In the genomic region with DNA sequence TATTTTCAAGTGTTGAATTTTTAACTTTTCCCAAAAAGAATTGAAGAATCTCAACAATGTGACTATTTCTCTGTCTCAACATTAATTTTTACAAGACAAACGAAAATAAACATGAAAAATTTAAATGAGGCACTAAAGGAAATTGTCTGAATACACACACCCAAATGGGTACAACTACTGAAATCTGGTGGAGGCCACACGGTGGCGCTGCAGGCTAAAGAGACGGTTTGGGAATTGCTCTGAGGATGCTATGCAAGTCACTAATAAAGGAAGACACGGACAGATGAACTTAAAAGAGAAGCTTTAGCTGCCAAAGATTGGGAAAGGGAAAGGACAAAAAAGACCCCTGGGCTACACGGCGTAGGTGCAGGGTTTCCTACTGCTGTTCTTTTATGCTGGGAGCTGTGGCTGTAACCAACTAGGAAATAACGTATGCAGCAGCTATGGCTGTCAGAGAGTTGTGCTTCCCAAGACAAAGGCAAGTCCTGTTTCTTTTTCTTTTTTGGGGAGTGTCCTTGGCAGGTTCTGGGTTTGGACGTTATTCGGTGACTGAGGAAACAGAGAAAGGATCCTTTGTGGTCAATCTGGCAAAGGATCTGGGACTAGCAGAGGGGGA, we compare ENCODE assay signal across 8 cellular contexts. TPM values are rescaled to one million over a fixed set of nuclear protein-coding genes. Genes with fewer than 3 reads are reported as not detected.
DNase-seq lines count a peak whose midpoint lies in the region; ATAC-seq and TF ChIP-seq lines count a peak whose summit lies in the region.

A gene (plus strand): TSS at position 244 of the 616 bp plus-strand sequence. CDS start 200 bp downstream, at position 444.

- no peaks in the 10 kb centered on the region for H3K36me3 ChIP-seq in mucosa of descending colon (ENCODE audit: low read depth)

- H3K9me3 ChIP-seq in mucosa of descending colon = peaks cover 48% of the 10 kb centered on the region

- no peak within 1 kb of the TSS for H3K4me3 Mint-ChIP-seq in activated T-cell treated with anti-CD3 and anti-CD28 coated beads, Interleukin-2, amount 50 U/mL, for 72 hours
- peak within 1 kb of the TSS; percentile 80 to 93 (median 83) for H3K4me3 Mint-ChIP-seq in brain

- peak; percentile 38 to 62 for TF ChIP-seq CTCF in brain (conservative IDR thresholded peaks at IDR 0.05)
- TF ChIP-seq CTCF in mucosa of descending colon (IDR thresholded peaks at IDR 0.05) = no peak

- no peak for ATAC-seq in activated T-cell treated with anti-CD3 and anti-CD28 coated beads, Interleukin-2, amount 50 U/mL, for 72 hours (replicated peaks in 1 of 2)
- ATAC-seq in mucosa of descending colon (no peak), HG03354 (IDR thresholded peaks at IDR 0.05; ENCODE audit: poor library complexity, severe bottlenecking, unreplicated experiment) (no peak), GM19452 (IDR thresholded peaks at IDR 0.05; ENCODE audit: unreplicated experiment) (no peak), GM18511 (IDR thresholded peaks at IDR 0.05; ENCODE audit: unreplicated experiment) (no peak)

- peaks cover 39% of the 10 kb centered on the region for H3K27me3 Mint-ChIP-seq in activated T-cell treated with anti-CD3 and anti-CD28 coated beads, Interleukin-2, amount 50 U/mL, for 72 hours (ENCODE audit: low read depth)
- H3K27me3 Mint-ChIP-seq in brain = peaks cover 3% of the 10 kb centered on the region

- peaks cover 4 to 9% of the 10 kb centered on the region in 2 donors for H3K9me3 Mint-ChIP-seq in activated T-cell treated with anti-CD3 and anti-CD28 coated beads, Interleukin-2, amount 50 U/mL, for 72 hours
- H3K9me3 Mint-ChIP-seq in brain = peaks cover 63 to 84% (median 81%) of the 10 kb centered on the region in 5 experiments

- H3K36me3 Mint-ChIP-seq in activated T-cell treated with anti-CD3 and anti-CD28 coated beads, Interleukin-2, amount 50 U/mL, for 72 hours (ENCODE audit: insufficient read depth in 2 of 2) = peaks cover 10 to 21% of the 10 kb centered on the region in 2 donors
- peaks cover 88% of the 10 kb centered on the region for H3K36me3 Mint-ChIP-seq in brain

- intact Hi-C loops in mucosa of descending colon (cut with DNase I, micrococcal nuclease) = no loop called here

- no peak within 1 kb of the TSS for H3K27ac Mint-ChIP-seq in activated T-cell treated with anti-CD3 and anti-CD28 coated beads, Interleukin-2, amount 50 U/mL, for 72 hours
- H3K27ac Mint-ChIP-seq in brain = peak within 1 kb of the TSS; percentile 89 to 95 (median 92)

- DNase-seq in activated T-cell treated with anti-CD3 and anti-CD28 coated beads, Interleukin-2, amount 50 U/mL, for 72 hours = peak; percentile 17 to 50
- DNase-seq in activated T-cell treated with anti-CD3 and anti-CD28 coated beads for 4 hours = no peak
- peak; percentile 68 for DNase-seq in NAMALWA (ENCODE audit: low spot score)
- DNase-seq in mucosa of descending colon = peak in 2 of 3 donors; percentile 14 to 49

- H3K4me3 ChIP-seq in mucosa of descending colon = no peak within 1 kb of the TSS

- no peaks in the 10 kb centered on the region for H3K4me1 ChIP-seq in mucosa of descending colon (ENCODE audit: low read depth)

- H3K4me1 Mint-ChIP-seq in activated T-cell treated with anti-CD3 and anti-CD28 coated beads, Interleukin-2, amount 50 U/mL, for 72 hours (ENCODE audit: low read depth) = no peaks in the 10 kb centered on the region
- H3K4me1 Mint-ChIP-seq in brain = peaks cover 5% of the 10 kb centered on the region

RNA-seq across cellular contexts. Expression of the gene that starts here (rescaled TPM):
- not detected for total RNA-seq in activated T-cell treated with anti-CD3 and anti-CD28 coated beads, Interleukin-2, amount 50 U/mL, for 72 hours
- 8.4 TPM for polyA plus RNA-seq in brain (ENCODE audit: insufficient read depth, low read depth, low replicate concordance)
- 1 to 10 TPM in 1 of 3 donors, under 1 TPM in 2; 0.35 to 4.9 (median 0.60) TPM for total RNA-seq in mucosa of descending colon

Comparison
In these comparisons a context has a peak if more than half of its experiments do, and no peak if none do; other contexts are left out.
1. Peak in DNase-seq in activated T-cell treated with anti-CD3 and anti-CD28 coated beads, Interleukin-2, amount 50 U/mL, for 72 hours; RNA of the gene not detected or under 1 TPM.
2. H3K4me3 Mint-ChIP-seq: peak in brain (5 of 5); none in activated T-cell treated with anti-CD3 and anti-CD28 coated beads, Interleukin-2, amount 50 U/mL, for 72 hours (0 of 2).